ENCODE assay signal across 26 cellular contexts in the genomic region with DNA sequence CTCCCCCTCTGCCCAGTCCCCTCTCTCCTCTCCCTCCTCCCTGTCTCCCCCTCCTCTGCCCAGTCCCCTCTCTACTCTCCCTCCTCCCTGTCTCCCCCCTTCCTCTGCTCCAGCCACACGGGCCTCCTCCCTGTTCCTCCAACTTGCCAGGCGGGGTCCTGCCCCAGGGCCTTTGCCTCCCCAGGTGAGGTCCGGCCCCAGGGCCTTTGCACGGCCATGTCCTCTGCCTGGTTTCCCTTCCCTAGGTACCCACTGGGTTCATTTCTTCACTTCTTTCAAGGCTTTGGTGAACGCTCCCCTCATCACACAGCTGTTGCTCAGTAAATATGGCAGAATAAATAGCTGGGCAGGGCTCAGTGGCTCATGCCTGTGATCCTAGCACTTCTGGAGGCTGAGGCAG. TPM values are rescaled to one million over a fixed set of nuclear protein-coding genes. Genes with fewer than 3 reads are reported as not detected.
"Had no signal": no experiment of that assay in that cellular context is flagged by ENCODE, and none has a peak within 500 bp of the region (broad histone marks: within the 10 kb centered on the region; RNA-seq: fewer than 3 reads in every experiment).

No MANE protein-coding gene starts in this region.

- H3K36me3 ChIP-seq: adrenal gland, breast epithelium had no signal

- H3K9me3 Mint-ChIP-seq: activated CD4-positive, alpha-beta memory T cell treated with anti-CD3 and anti-CD28 coated beads for 36 hours; activated CD4-positive, alpha-beta T cell treated with anti-CD3 and anti-CD28 coated beads, Interleukin-2, amount 10 ng/mL, durations not matched to agents 7 days and 5 days; activated naive CD8-positive, alpha-beta T cell treated with anti-CD3 and anti-CD28 coated beads, Interleukin-2, amount 10 ng/mL, durations not matched to agents 7 days and 5 days; activated T-cell treated with anti-CD3 and anti-CD28 coated beads, Interleukin-2, amount 50 U/mL, for 72 hours; activated T-helper 2 cell treated with anti-CD3 and anti-CD28 coated beads, Interferon-gamma antibody, Interleukin-2, Interleukin-4, amounts not matched to agents 10 μg/mL and 5 μg/mL and 100 μg/mL, durations not matched to agents 14 hours and 24 hours and 36 hours; T-cell had no signal

- H3K27ac Mint-ChIP-seq: activated CD4-positive, alpha-beta memory T cell treated with anti-CD3 and anti-CD28 coated beads for 36 hours; activated CD4-positive, alpha-beta T cell treated with anti-CD3 and anti-CD28 coated beads, Interleukin-2, amount 10 ng/mL, durations not matched to agents 7 days and 5 days; activated naive CD8-positive, alpha-beta T cell treated with anti-CD3 and anti-CD28 coated beads, Interleukin-2, amount 10 ng/mL, durations not matched to agents 7 days and 5 days; activated T-cell treated with anti-CD3 and anti-CD28 coated beads, Interleukin-2, amount 50 U/mL, for 72 hours; activated T-helper 2 cell treated with anti-CD3 and anti-CD28 coated beads, Interferon-gamma antibody, Interleukin-2, Interleukin-4, amounts not matched to agents 10 μg/mL and 5 μg/mL and 100 μg/mL, durations not matched to agents 14 hours and 24 hours and 36 hours; T-cell had no signal

- H3K9me3 ChIP-seq: adrenal gland, breast epithelium had no signal

- FAIRE-seq: TTC549 had no signal

- H3K36me3 Mint-ChIP-seq: activated CD4-positive, alpha-beta memory T cell treated with anti-CD3 and anti-CD28 coated beads for 36 hours; activated naive CD8-positive, alpha-beta T cell treated with anti-CD3 and anti-CD28 coated beads, Interleukin-2, amount 10 ng/mL, durations not matched to agents 7 days and 5 days; T-cell had no signal

- ATAC-seq: Right ventricle myocardium inferior had no signal

- H3K4me1 ChIP-seq: adrenal gland, breast epithelium had no signal

- DNase-seq: activated CD4-positive, alpha-beta memory T cell treated with anti-CD3 and anti-CD28 coated beads for 36 hours; activated CD4-positive, alpha-beta T cell treated with anti-CD3 and anti-CD28 coated beads, Interleukin-2, amount 10 ng/mL, durations not matched to agents 7 days and 5 days; activated CD4-positive, CD25-positive, alpha-beta regulatory T cell; activated CD8-positive, alpha-beta memory T cell treated with anti-CD3 and anti-CD28 coated beads, Interleukin-2, amount 50 U/mL, for 4 hours; activated naive CD8-positive, alpha-beta T cell treated with anti-CD3 and anti-CD28 coated beads, Interleukin-2, amount 10 ng/mL, durations not matched to agents 7 days and 5 days; activated T-cell treated with anti-CD3 and anti-CD28 coated beads, Interleukin-2, amount 50 U/mL, for 72 hours; adrenal gland; anterior cingulate cortex; caudate nucleus; NCI-H1092 treated with DMSO at 0.1 percent for 48 hours; NCI-H1417 treated with DMSO at 0.1 percent for 48 hours; NCI-H1694; NCI-H2029 treated with DMSO at 0.1 percent for 48 hours; NCI-H510A treated with DMSO at 0.1 percent for 48 hours; NK-92 treated with Interleukin-12 subunit alpha and Interleukin-12 subunit beta, amount 100 ng/mL, for 24 hours; RPMI8226; T-cell; T-helper 2 cell; T1000 had no signal

- H3K4me3 Mint-ChIP-seq: activated CD4-positive, alpha-beta memory T cell treated with anti-CD3 and anti-CD28 coated beads for 36 hours; activated CD4-positive, alpha-beta T cell treated with anti-CD3 and anti-CD28 coated beads, Interleukin-2, amount 10 ng/mL, durations not matched to agents 7 days and 5 days; activated naive CD8-positive, alpha-beta T cell treated with anti-CD3 and anti-CD28 coated beads, Interleukin-2, amount 10 ng/mL, durations not matched to agents 7 days and 5 days; activated T-cell treated with anti-CD3 and anti-CD28 coated beads, Interleukin-2, amount 50 U/mL, for 72 hours; T-cell had no signal

- H3K9ac ChIP-seq: KMS-11 had no signal

- H3K27me3 ChIP-seq: adrenal gland, breast epithelium had no signal

- H3K4me2 ChIP-seq: KMS-11 had no signal

- H3K4me3 ChIP-seq: adrenal gland, breast epithelium, SK-N-MC had no signal

- H3K27ac ChIP-seq: adrenal gland, breast epithelium, KMS-11, SK-N-MC had no signal

RNA-seq across cellular contexts. Expression of gene MISP, which starts 21.1 kb away (rescaled TPM):
- total RNA-seq: activated CD4-positive, alpha-beta memory T cell treated with anti-CD3 and anti-CD28 coated beads for 36 hours; activated CD4-positive, alpha-beta T cell treated with anti-CD3 and anti-CD28 coated beads, Interleukin-2, amount 10 ng/mL, durations not matched to agents 7 days and 5 days; activated naive CD8-positive, alpha-beta T cell treated with anti-CD3 and anti-CD28 coated beads, Interleukin-2, amount 10 ng/mL, durations not matched to agents 7 days and 5 days; activated T-cell treated with anti-CD3 and anti-CD28 coated beads, Interleukin-2, amount 50 U/mL, for 72 hours; activated T-helper 2 cell treated with anti-CD3 and anti-CD28 coated beads, Interferon-gamma antibody, Interleukin-2, Interleukin-4, amounts not matched to agents 10 μg/mL and 5 μg/mL and 100 μg/mL, durations not matched to agents 14 hours and 24 hours and 36 hours; Right ventricle myocardium inferior had no signal

RNA-seq across cellular contexts. Expression of gene PLPPR3, which starts 49.7 kb away (rescaled TPM):
- total RNA-seq: activated CD4-positive, alpha-beta memory T cell treated with anti-CD3 and anti-CD28 coated beads for 36 hours; activated CD4-positive, alpha-beta T cell treated with anti-CD3 and anti-CD28 coated beads, Interleukin-2, amount 10 ng/mL, durations not matched to agents 7 days and 5 days; activated naive CD8-positive, alpha-beta T cell treated with anti-CD3 and anti-CD28 coated beads, Interleukin-2, amount 10 ng/mL, durations not matched to agents 7 days and 5 days; activated T-cell treated with anti-CD3 and anti-CD28 coated beads, Interleukin-2, amount 50 U/mL, for 72 hours; activated T-helper 2 cell treated with anti-CD3 and anti-CD28 coated beads, Interferon-gamma antibody, Interleukin-2, Interleukin-4, amounts not matched to agents 10 μg/mL and 5 μg/mL and 100 μg/mL, durations not matched to agents 14 hours and 24 hours and 36 hours; MCF 10A; Right ventricle myocardium inferior had no signal

RNA-seq across cellular contexts. Expression of gene AZU1, which starts 55.6 kb away (rescaled TPM):
- total RNA-seq: activated CD4-positive, alpha-beta memory T cell treated with anti-CD3 and anti-CD28 coated beads for 36 hours; activated CD4-positive, alpha-beta T cell treated with anti-CD3 and anti-CD28 coated beads, Interleukin-2, amount 10 ng/mL, durations not matched to agents 7 days and 5 days; activated T-cell treated with anti-CD3 and anti-CD28 coated beads, Interleukin-2, amount 50 U/mL, for 72 hours; activated T-helper 2 cell treated with anti-CD3 and anti-CD28 coated beads, Interferon-gamma antibody, Interleukin-2, Interleukin-4, amounts not matched to agents 10 μg/mL and 5 μg/mL and 100 μg/mL, durations not matched to agents 14 hours and 24 hours and 36 hours; MCF 10A; Right ventricle myocardium inferior had no signal
